8 cellular contexts compared by ENCODE assay signal in the genomic region with DNA sequence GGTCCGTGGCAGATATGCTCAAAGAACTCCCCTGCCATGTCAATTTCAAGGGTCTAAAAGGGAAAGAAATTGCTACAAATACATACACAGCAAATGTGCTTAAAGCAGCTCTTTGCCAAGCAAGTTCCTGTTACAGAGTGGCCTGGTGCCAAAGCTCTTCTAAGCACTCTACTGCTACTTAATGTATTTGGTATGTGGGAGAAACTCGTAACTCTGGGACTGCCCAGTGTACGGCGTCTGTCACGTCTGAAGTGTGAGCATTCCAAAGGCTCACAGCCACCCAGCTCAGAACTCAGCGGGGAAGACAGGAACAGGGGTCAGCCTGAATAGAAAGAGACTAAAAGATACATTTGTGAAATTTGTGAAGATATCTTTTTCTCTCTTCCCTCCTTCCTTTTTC. TPM values are rescaled to one million over a fixed set of nuclear protein-coding genes. Genes with fewer than 3 reads are reported as not detected.
A peak's percentile ranks its signal among the peaks of the same experiment; 100 is the strongest.
DNase-seq lines count a peak whose midpoint lies in the region; ATAC-seq lines count a peak whose summit lies in the region.

No MANE protein-coding gene starts in this region.

- intact Hi-C loops in aorta (cut with DNase I) = loop anchor here (5.0 to 10.0 kb wide), 3 partner anchors 47 to 89 kb away; a partner anchor contains a TSS

- whole genome bisulfite sequencing in mesodermal cell (ENCODE audit: insufficient coverage in 2 of 2), 2 experiments = 35 to 44% methylated on average over 4 to 5 of the region's 6 CpGs
- WGBS in aorta, 2 donors = 1% methylated on average over 6 of the region's 6 CpGs

- H3K36me3 Mint-ChIP-seq in stimulated activated naive B cell treated with anti-CD40 and anti-IgM and Interleukin-4, amounts not matched to agents 10 μg/mL and 1 μg/mL and 100 μg/mL, for 72 hours = no peaks in the 10 kb centered on the region

- H3K4me1 ChIP-seq in duodenal mucosa (ENCODE audit: control insufficient read depth in 1 of 2, insufficient read depth in 2 of 2, low read length in 2 of 2) = peaks cover 0 to 4% of the 10 kb centered on the region in 2 donors
- peaks cover 34% of the 10 kb centered on the region for H3K4me1 ChIP-seq in mesodermal cell (ENCODE audit: control insufficient read depth, insufficient read depth, low read length, poor library complexity, severe bottlenecking)
- peaks cover 4 to 7% of the 10 kb centered on the region in 2 donors for H3K4me1 ChIP-seq in aorta (ENCODE audit: control insufficient read depth in 1 of 2, insufficient read depth in 2 of 2, low read length in 2 of 2)

- peak; percentile 94 for DNase-seq in GM04504 (ENCODE audit: low read depth)
- DNase-seq in NCI-H510A treated with DMSO at 0.1 percent for 48 hours (lab: John Stamatoyannopoulos, UW) = peak; percentile 22
- peak; percentile 81 to 91 for DNase-seq in aorta
- DNase-seq in stimulated activated naive B cell treated with anti-CD40 and anti-IgM and Interleukin-4, amounts not matched to agents 10 μg/mL and 1 μg/mL and 100 μg/mL, for 72 hours = no peak

- no peak overlapping the region for H3K27ac Mint-ChIP-seq in stimulated activated naive B cell treated with anti-CD40 and anti-IgM and Interleukin-4, amounts not matched to agents 10 μg/mL and 1 μg/mL and 100 μg/mL, for 72 hours

- no peaks in the 10 kb centered on the region for H3K9me3 ChIP-seq in duodenal mucosa (ENCODE audit: control insufficient read depth in 1 of 2, low read length in 2 of 2)
- no peaks in the 10 kb centered on the region for H3K9me3 ChIP-seq in mesodermal cell (ENCODE audit: control insufficient read depth, low read length)
- H3K9me3 ChIP-seq in aorta (ENCODE audit: control insufficient read depth, low read length) = no peaks in the 10 kb centered on the region

- H3K4me3 ChIP-seq in duodenal mucosa (ENCODE audit: low read depth in 1 of 2, low read length in 2 of 2) (peak overlapping the region; percentile 7 to 19), mesodermal cell (ENCODE audit: extremely low read depth, insufficient read depth, low read length, poor library complexity, severe bottlenecking) (no peak overlapping the region), aorta (ENCODE audit: low read length in 2 of 2) (peak overlapping the region; percentile 39 to 90)

- H3K9me3 Mint-ChIP-seq in stimulated activated naive B cell treated with anti-CD40 and anti-IgM and Interleukin-4, amounts not matched to agents 10 μg/mL and 1 μg/mL and 100 μg/mL, for 72 hours = no peaks in the 10 kb centered on the region

- no peak overlapping the region for H3K9ac ChIP-seq in duodenal mucosa (ENCODE audit: low read depth in 1 of 2, low read length in 2 of 2)

- H3K27me3 ChIP-seq in duodenal mucosa (ENCODE audit: control insufficient read depth in 1 of 2, insufficient read depth in 2 of 2, low read length in 2 of 2) (no peaks in the 10 kb centered on the region), aorta (ENCODE audit: control insufficient read depth in 1 of 2, insufficient read depth in 2 of 2, low read length in 1 of 2) (no peaks in the 10 kb centered on the region)

- no peak overlapping the region for H3K27ac ChIP-seq in duodenal mucosa (ENCODE audit: low read depth, low read length)
- peak overlapping the region; percentile 97 for H3K27ac ChIP-seq in mesodermal cell (ENCODE audit: low read depth, low read length, severe bottlenecking)
- peak overlapping the region; percentile 40 to 90 for H3K27ac ChIP-seq in aorta (ENCODE audit: low read depth in 1 of 2, low read length in 2 of 2)

- ATAC-seq in aorta (ENCODE audit: low FRiP score) = peak; percentile 82
- ATAC-seq in HG03442 (IDR thresholded peaks at IDR 0.05; ENCODE audit: unreplicated experiment) = no peak
- no peak for ATAC-seq in stimulated activated naive B cell treated with anti-CD40 and anti-IgM and Interleukin-4, amounts not matched to agents 10 μg/mL and 1 μg/mL and 100 μg/mL, for 72 hours (replicated peaks)
- ATAC-seq in HG03432 (IDR thresholded peaks at IDR 0.05; ENCODE audit: unreplicated experiment) = no peak

- H3K36me3 ChIP-seq in duodenal mucosa (ENCODE audit: control insufficient read depth in 1 of 2, insufficient read depth in 2 of 2, low read length in 2 of 2) (no peaks in the 10 kb centered on the region), mesodermal cell (ENCODE audit: control insufficient read depth, insufficient read depth, low read length) (no peaks in the 10 kb centered on the region), aorta (ENCODE audit: control insufficient read depth in 1 of 2, insufficient read depth in 2 of 2, low read length in 1 of 2) (no peaks in the 10 kb centered on the region)

- no peaks in the 10 kb centered on the region for H3K27me3 Mint-ChIP-seq in stimulated activated naive B cell treated with anti-CD40 and anti-IgM and Interleukin-4, amounts not matched to agents 10 μg/mL and 1 μg/mL and 100 μg/mL, for 72 hours

- peaks cover 0 to 5% of the 10 kb centered on the region in 2 donors for H3K4me1 Mint-ChIP-seq in stimulated activated naive B cell treated with anti-CD40 and anti-IgM and Interleukin-4, amounts not matched to agents 10 μg/mL and 1 μg/mL and 100 μg/mL, for 72 hours

- no peak overlapping the region for H3K4me3 Mint-ChIP-seq in stimulated activated naive B cell treated with anti-CD40 and anti-IgM and Interleukin-4, amounts not matched to agents 10 μg/mL and 1 μg/mL and 100 μg/mL, for 72 hours

RNA-seq across cellular contexts. Expression of a gene that starts 54.6 kb away (rescaled TPM):
- 26.3 TPM for polyA plus RNA-seq in mesodermal cell (2013, experiment 1 of 2)
- polyA plus RNA-seq in mesodermal cell (2013, experiment 2 of 2) = 24.8 TPM
- 100 to 1,000 TPM; 157 to 203 TPM for total RNA-seq in aorta
- polyA plus RNA-seq in aorta = 10 to 100 TPM; 26.8 to 32.9 TPM
